ENCODE assay signal across 14 cellular contexts in the genomic region with DNA sequence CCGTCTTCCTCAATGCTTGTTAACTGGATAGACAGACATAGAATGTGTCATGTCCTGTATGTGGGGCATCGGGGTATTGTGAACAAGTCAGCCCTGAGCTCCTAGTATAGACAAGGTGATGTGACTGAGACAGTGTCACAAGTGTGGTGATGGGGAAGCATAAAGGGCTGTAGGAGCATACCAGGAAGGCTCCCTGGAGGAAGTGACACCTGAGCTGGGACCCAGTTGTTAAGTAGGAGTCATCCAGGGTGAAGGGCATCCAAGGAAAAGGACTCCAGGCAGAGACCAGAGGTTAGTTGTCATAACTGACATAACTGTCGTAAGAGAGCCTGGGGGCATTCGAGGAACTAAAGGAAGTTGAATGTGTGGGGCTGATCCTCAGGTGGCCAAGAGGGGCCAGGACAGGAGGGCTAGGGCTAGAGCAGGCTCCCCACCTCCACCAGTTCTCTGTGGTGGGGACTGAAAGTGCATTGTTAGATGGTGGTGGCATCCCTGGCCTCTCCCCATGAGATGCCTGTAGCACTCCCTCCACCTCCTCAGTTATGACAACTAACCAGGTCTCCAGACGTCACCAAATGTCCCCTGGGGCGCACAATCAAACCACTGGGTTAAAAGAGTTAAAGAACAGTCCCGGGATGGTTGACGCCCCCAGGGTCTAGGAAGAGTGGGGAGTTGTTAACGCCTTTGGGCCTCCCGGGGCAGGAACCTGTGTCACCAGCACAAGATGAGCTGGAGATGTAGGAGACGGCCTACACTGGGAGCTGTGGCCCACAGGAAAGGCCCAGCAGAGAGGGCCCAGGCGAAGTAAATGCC. TPM values are rescaled to one million over a fixed set of nuclear protein-coding genes. Genes with fewer than 3 reads are reported as not detected.
DNase-seq lines count a peak whose midpoint lies in the region; TF ChIP-seq lines count a peak whose summit lies in the region.
"Had no signal": no experiment of that assay in that cellular context is flagged by ENCODE, and none has a peak within 500 bp of the region (broad histone marks: within the 10 kb centered on the region; RNA-seq: fewer than 3 reads in every experiment).

No MANE protein-coding gene starts in this region.

- TF ChIP-seq CTCF in brain (conservative IDR thresholded peaks at IDR 0.05) (no peak), neural crest cell (conservative IDR thresholded peaks at IDR 0.05) (no peak)

- H3K4me3 Mint-ChIP-seq in activated CD4-positive, alpha-beta memory T cell treated with anti-CD3 and anti-CD28 coated beads, Interleukin-2, amount 10 ng/mL, durations not matched to agents 7 days and 5 days, result peak overlapping the region; percentile 84
- H3K4me3 Mint-ChIP-seq in activated CD4-positive, alpha-beta memory T cell treated with anti-CD3 and anti-CD28 coated beads for 36 hours, result no peak overlapping the region
- H3K4me3 Mint-ChIP-seq in brain (peak overlapping the region in 3 of 5 experiments; percentile 91 to 97 (median 95)), neural crest cell (peak overlapping the region; percentile 96)

- DNase-seq in activated CD4-positive, alpha-beta memory T cell treated with anti-CD3 and anti-CD28 coated beads, Interleukin-2, amount 10 ng/mL, durations not matched to agents 7 days and 5 days, result no peak
- no peak for DNase-seq in activated CD4-positive, alpha-beta memory T cell treated with anti-CD3 and anti-CD28 coated beads for 36 hours
- peak; percentile 30 for DNase-seq in ELF-1 (ENCODE audit: low read depth, low spot score)
- no peak for DNase-seq in neural crest cell (ENCODE audit: low read depth, low spot score)
- no peak for DNase-seq in ureter (ENCODE audit: low spot score)
- DNase-seq in DMS153 (lab: John Stamatoyannopoulos, UW), result no peak
- DNase-seq in germinal center (ENCODE audit: low spot score), result no peak
- DNase-seq: amygdala, foreskin keratinocyte, GDM1, NCI-H1436 treated with DMSO at 0.1 percent for 48 hours, NCI-H226, uterus had no signal

- POLR2A ChIA-PET in activated CD4-positive, alpha-beta memory T cell treated with anti-CD3 and anti-CD28 coated beads, Interleukin-2, amount 10 ng/mL, durations not matched to agents 7 days and 5 days (lab: Charles Lee), result no interaction called here
- POLR2A ChIA-PET in activated CD4-positive, alpha-beta memory T cell treated with anti-CD3 and anti-CD28 coated beads for 36 hours (lab: Charles Lee), result interaction anchor here (1.4 kb wide), 1 partner anchor 9 kb away, joined by 3 read pairs; no protein-coding TSS in a partner anchor

- no peak overlapping the region for H3K27ac Mint-ChIP-seq in activated CD4-positive, alpha-beta memory T cell treated with anti-CD3 and anti-CD28 coated beads, Interleukin-2, amount 10 ng/mL, durations not matched to agents 7 days and 5 days
- H3K27ac Mint-ChIP-seq in activated CD4-positive, alpha-beta memory T cell treated with anti-CD3 and anti-CD28 coated beads for 36 hours, result no peak overlapping the region
- H3K27ac Mint-ChIP-seq in brain (peak overlapping the region in 1 of 5 experiments; percentile 73), neural crest cell (ENCODE audit: unreplicated experiment) (no peak overlapping the region)

- CTCF ChIA-PET in activated CD4-positive, alpha-beta memory T cell treated with anti-CD3 and anti-CD28 coated beads, Interleukin-2, amount 10 ng/mL, durations not matched to agents 7 days and 5 days (lab: Charles Lee), result no interaction called here
- CTCF ChIA-PET in activated CD4-positive, alpha-beta memory T cell treated with anti-CD3 and anti-CD28 coated beads for 36 hours (lab: Charles Lee), result no interaction called here

- intact Hi-C loops in activated CD4-positive, alpha-beta memory T cell treated with anti-CD3 and anti-CD28 coated beads for 36 hours (cut with micrococcal nuclease), result loop anchor here (5.0 to 10.0 kb wide), 4 partner anchors 183 to 830 kb away; partner anchors contain the start of genes CMKLR1, CORO1C and PWP1

- no peaks in the 10 kb centered on the region for H3K27me3 Mint-ChIP-seq in activated CD4-positive, alpha-beta memory T cell treated with anti-CD3 and anti-CD28 coated beads, Interleukin-2, amount 10 ng/mL, durations not matched to agents 7 days and 5 days
- H3K27me3 Mint-ChIP-seq in activated CD4-positive, alpha-beta memory T cell treated with anti-CD3 and anti-CD28 coated beads for 36 hours, result no peaks in the 10 kb centered on the region
- no peaks in the 10 kb centered on the region for H3K27me3 Mint-ChIP-seq in brain
- H3K27me3 Mint-ChIP-seq in neural crest cell (ENCODE audit: low read depth), result peaks cover 13% of the 10 kb centered on the region

- H3K36me3 Mint-ChIP-seq in activated CD4-positive, alpha-beta memory T cell treated with anti-CD3 and anti-CD28 coated beads, Interleukin-2, amount 10 ng/mL, durations not matched to agents 7 days and 5 days (ENCODE audit: low read depth), result peaks cover 48% of the 10 kb centered on the region
- H3K36me3 Mint-ChIP-seq in activated CD4-positive, alpha-beta memory T cell treated with anti-CD3 and anti-CD28 coated beads for 36 hours, result peaks cover 28% of the 10 kb centered on the region
- H3K36me3 Mint-ChIP-seq in brain (peaks cover 40% of the 10 kb centered on the region), neural crest cell (ENCODE audit: low read depth) (peaks cover 14% of the 10 kb centered on the region)

- H3K9me3 Mint-ChIP-seq in activated CD4-positive, alpha-beta memory T cell treated with anti-CD3 and anti-CD28 coated beads, Interleukin-2, amount 10 ng/mL, durations not matched to agents 7 days and 5 days, result no peaks in the 10 kb centered on the region
- no peaks in the 10 kb centered on the region for H3K9me3 Mint-ChIP-seq in activated CD4-positive, alpha-beta memory T cell treated with anti-CD3 and anti-CD28 coated beads for 36 hours
- H3K9me3 Mint-ChIP-seq in brain, result peaks cover 0 to 2% (median 0%) of the 10 kb centered on the region in 5 experiments
- no peaks in the 10 kb centered on the region for H3K9me3 Mint-ChIP-seq in neural crest cell

- peaks cover 28% of the 10 kb centered on the region for H3K4me1 Mint-ChIP-seq in activated CD4-positive, alpha-beta memory T cell treated with anti-CD3 and anti-CD28 coated beads, Interleukin-2, amount 10 ng/mL, durations not matched to agents 7 days and 5 days
- H3K4me1 Mint-ChIP-seq in activated CD4-positive, alpha-beta memory T cell treated with anti-CD3 and anti-CD28 coated beads for 36 hours (ENCODE audit: low read depth), result peaks cover 24% of the 10 kb centered on the region
- H3K4me1 Mint-ChIP-seq in brain (peaks cover 25% of the 10 kb centered on the region), neural crest cell (peaks cover 20% of the 10 kb centered on the region)

RNA-seq across cellular contexts. Expression of gene FICD, which starts 2.4 kb away (rescaled TPM):
- total RNA-seq in activated CD4-positive, alpha-beta memory T cell treated with anti-CD3 and anti-CD28 coated beads, Interleukin-2, amount 10 ng/mL, durations not matched to agents 7 days and 5 days, result 1 to 10 TPM; 6.3 to 7.1 TPM
- 1 to 10 TPM; 5.7 to 6.0 TPM for total RNA-seq in activated CD4-positive, alpha-beta memory T cell treated with anti-CD3 and anti-CD28 coated beads for 36 hours
- 3.2 TPM for polyA plus RNA-seq in brain (ENCODE audit: insufficient read depth, low read depth, low replicate concordance)
- total RNA-seq in neural crest cell (2.9 and 3.4 TPM in 2 replicates), ureter (6.4 TPM)

RNA-seq across cellular contexts. Expression of gene SART3, which starts 43.5 kb away (rescaled TPM):
- total RNA-seq in activated CD4-positive, alpha-beta memory T cell treated with anti-CD3 and anti-CD28 coated beads, Interleukin-2, amount 10 ng/mL, durations not matched to agents 7 days and 5 days, result 10 to 100 TPM; 68.9 to 70.3 TPM
- total RNA-seq in activated CD4-positive, alpha-beta memory T cell treated with anti-CD3 and anti-CD28 coated beads for 36 hours, result 10 to 100 TPM; 84.3 to 91.5 TPM
- polyA plus RNA-seq in brain (ENCODE audit: insufficient read depth, low read depth, low replicate concordance), result 36.6 TPM
- total RNA-seq in neural crest cell, result 87.5 and 89.5 TPM in 2 replicates
- total RNA-seq in ureter, result 64.9 TPM

RNA-seq across cellular contexts. Expression of gene ISCU, which starts 44.9 kb away (rescaled TPM):
- 10 to 100 TPM; 69.9 to 74.1 TPM for total RNA-seq in activated CD4-positive, alpha-beta memory T cell treated with anti-CD3 and anti-CD28 coated beads, Interleukin-2, amount 10 ng/mL, durations not matched to agents 7 days and 5 days
- total RNA-seq in activated CD4-positive, alpha-beta memory T cell treated with anti-CD3 and anti-CD28 coated beads for 36 hours, result 10 to 100 TPM; 88.6 to 94.3 TPM
- 108 TPM for polyA plus RNA-seq in brain (ENCODE audit: insufficient read depth, low read depth, low replicate concordance)
- total RNA-seq in neural crest cell (54.4 and 55.5 TPM in 2 replicates), ureter (131 TPM)
